In genomic region chr3:22098000-22098399, GRCh38 we compare ENCODE assay signal across 26 cellular contexts.
"Had no signal": no experiment of that assay in that cellular context is flagged by ENCODE, and none has a peak within 500 bp of the region (broad histone marks: within the 10 kb centered on the region; RNA-seq: fewer than 3 reads in every experiment).

No MANE protein-coding gene starts in this region.

- H3K36me3 ChIP-seq: breast epithelium, colonic mucosa, esophagus squamous epithelium, gastroesophageal sphincter, neutrophil, ovary, prostate gland, right atrium auricular region, upper lobe of right lung had no signal

- H3K4me1 ChIP-seq: breast epithelium, colonic mucosa, esophagus squamous epithelium, gastroesophageal sphincter, prostate gland, right atrium auricular region, upper lobe of right lung had no signal

- DNase-seq: activated CD4-positive, alpha-beta T cell treated with anti-CD3 and anti-CD28 coated beads for 4 hours; activated CD4-positive, alpha-beta T cell treated with anti-CD3 and anti-CD28 coated beads, Interleukin-2, amount 50 U/mL, for 48 hours; activated effector memory CD4-positive, alpha-beta T cell treated with Interleukin-2 at 50 U/mL for 16 hours; activated naive CD4-positive, alpha-beta T cell treated with anti-CD3 and anti-CD28 coated beads for 36 hours; activated naive CD8-positive, alpha-beta T cell treated with anti-CD3 and anti-CD28 coated beads, Interleukin-2, amount 10 ng/mL, durations not matched to agents 7 days and 5 days; activated T-cell treated with anti-CD3 and anti-CD28 coated beads, Interleukin-2, amount 50 U/mL, for 72 hours; amniotic stem cell; colonic mucosa; dorsolateral prefrontal cortex; effector memory CD8-positive, alpha-beta T cell; esophagus squamous epithelium; head of caudate nucleus; hypothalamus; ovary; stimulated activated CD4-positive, alpha-beta T cell treated with anti-CD3 and anti-CD28 coated beads, Interleukin-4, amount 100 ng/mL, for 24 hours; stimulated activated naive CD4-positive, alpha-beta T cell treated with Interleukin-2 at 50 U/mL for 16 hours; upper lobe of right lung had no signal

- H3K27me3 Mint-ChIP-seq: activated naive CD8-positive, alpha-beta T cell treated with anti-CD3 and anti-CD28 coated beads, Interleukin-2, amount 10 ng/mL, durations not matched to agents 7 days and 5 days; central memory CD8-positive, alpha-beta T cell; effector memory CD8-positive, alpha-beta T cell had no signal

- H3K9me3 ChIP-seq: breast epithelium, colonic mucosa, esophagus squamous epithelium, gastroesophageal sphincter, neutrophil, ovary, prostate gland, right atrium auricular region, upper lobe of right lung had no signal

- H3K4me3 ChIP-seq: breast epithelium, colonic mucosa, dorsolateral prefrontal cortex, esophagus squamous epithelium, gastroesophageal sphincter, ovary, prostate gland, right atrium auricular region, upper lobe of right lung had no signal

- H3K4me3 Mint-ChIP-seq: activated naive CD4-positive, alpha-beta T cell treated with anti-CD3 and anti-CD28 coated beads for 36 hours; activated naive CD8-positive, alpha-beta T cell treated with anti-CD3 and anti-CD28 coated beads, Interleukin-2, amount 10 ng/mL, durations not matched to agents 7 days and 5 days; activated T-cell treated with anti-CD3 and anti-CD28 coated beads, Interleukin-2, amount 50 U/mL, for 72 hours; central memory CD8-positive, alpha-beta T cell; effector memory CD8-positive, alpha-beta T cell; nephron; WTC11 had no signal

- ATAC-seq: activated T-cell treated with anti-CD3 and anti-CD28 coated beads, Interleukin-2, amount 50 U/mL, for 72 hours; effector memory CD8-positive, alpha-beta T cell; gastroesophageal sphincter; upper lobe of right lung; WTC11 had no signal

- H3K36me3 Mint-ChIP-seq: activated naive CD8-positive, alpha-beta T cell treated with anti-CD3 and anti-CD28 coated beads, Interleukin-2, amount 10 ng/mL, durations not matched to agents 7 days and 5 days; WTC11 had no signal

- FAIRE-seq: islet of Langerhans had no signal

- H3K27ac ChIP-seq: breast epithelium, colonic mucosa, dorsolateral prefrontal cortex, esophagus squamous epithelium, gastroesophageal sphincter, neutrophil, ovary, prostate gland, right atrium auricular region, upper lobe of right lung had no signal

- H3K4me1 Mint-ChIP-seq: activated naive CD8-positive, alpha-beta T cell treated with anti-CD3 and anti-CD28 coated beads, Interleukin-2, amount 10 ng/mL, durations not matched to agents 7 days and 5 days; central memory CD8-positive, alpha-beta T cell; nephron; WTC11 had no signal

- H3K27me3 ChIP-seq: breast epithelium, colonic mucosa, dorsolateral prefrontal cortex, esophagus squamous epithelium, gastroesophageal sphincter, neutrophil, ovary, right atrium auricular region, upper lobe of right lung had no signal

- H3K9me3 Mint-ChIP-seq: activated naive CD4-positive, alpha-beta T cell treated with anti-CD3 and anti-CD28 coated beads for 36 hours; WTC11 had no signal
